Comparison of ENCODE assay signal across 1 cellular context in genomic region chr10:129031233-129032150, GRCh38.
A peak's percentile ranks its signal among the peaks of the same experiment; 100 is the strongest.
TF ChIP-seq lines count a peak whose summit lies in the region.

No MANE protein-coding gene starts in this region.

TF ChIP-seq in HepG2, 621 proteins besides CTCF, POLR2A, EP300 and RAD21 (continued from another document):
- TF ChIP-seq PRDM15 (CRISPR knock-in tag; IDR thresholded peaks at IDR 0.05): no peak
- TF ChIP-seq ZNF609 (CRISPR knock-in tag; IDR thresholded peaks at IDR 0.05; ENCODE audit: borderline replicate concordance): no peak
- no peak for TF ChIP-seq ZFP91 (CRISPR knock-in tag; IDR thresholded peaks at IDR 0.05; ENCODE audit: borderline replicate concordance)
- no peak for TF ChIP-seq ZNF746 (CRISPR knock-in tag; IDR thresholded peaks at IDR 0.05)
- no peak for TF ChIP-seq SIX1 (CRISPR knock-in tag; IDR thresholded peaks at IDR 0.05; ENCODE audit: borderline replicate concordance)
- TF ChIP-seq KLF13 (CRISPR knock-in tag; IDR thresholded peaks at IDR 0.05): no peak
- no peak for TF ChIP-seq USF2 (IDR thresholded peaks at IDR 0.05; ENCODE audit: low read depth, low read length)
- no peak for TF ChIP-seq USF2 (CRISPR knock-in tag; IDR thresholded peaks at IDR 0.05; ENCODE audit: borderline replicate concordance)
- TF ChIP-seq ZBTB39 (CRISPR knock-in tag; IDR thresholded peaks at IDR 0.05): no peak
- no peak for TF ChIP-seq ZNF264 (CRISPR knock-in tag; IDR thresholded peaks at IDR 0.05)
- no peak for TF ChIP-seq PRDM4 (CRISPR knock-in tag; IDR thresholded peaks at IDR 0.05; ENCODE audit: borderline replicate concordance)
- TF ChIP-seq EZH2 (conservative IDR thresholded peaks at IDR 0.05; ENCODE audit: low read depth, low read length): 0 out of 2 replicates have a peak, but pooled peaks have one; percentile 51
- no peak for TF ChIP-seq HMG20B (CRISPR knock-in tag; conservative IDR thresholded peaks at IDR 0.05)
